In genomic region chr16:1779741-1780676, GRCh38 we compare ENCODE assay signal across 13 cellular contexts. TPM values are rescaled to one million over a fixed set of nuclear protein-coding genes. Genes with fewer than 3 reads are reported as not detected.
DNase-seq lines count a peak whose midpoint lies in the region; ATAC-seq, FAIRE-seq and TF ChIP-seq lines count a peak whose summit lies in the region.
"Had no signal": no experiment of that assay in that cellular context is flagged by ENCODE, and none has a peak within 500 bp of the region (broad histone marks: within the 10 kb centered on the region; RNA-seq: fewer than 3 reads in every experiment).

No MANE protein-coding gene starts in this region.

- 82% methylated on average over 13 of the region's 27 CpGs for WGBS in A549 (ENCODE audit: missing lambda C conversion rate)

- H3K4me2 ChIP-seq in A549 (no peak overlapping the region), GM23338 (no peak overlapping the region)

- H3K36me3 ChIP-seq in GM23338 (ENCODE audit: insufficient read depth), result no peaks in the 10 kb centered on the region

- H2AFZ ChIP-seq in GM23338, result no peak overlapping the region

- H3K36me3 Mint-ChIP-seq in GM23338 (ENCODE audit: low read depth), result peaks cover 16% of the 10 kb centered on the region; the same call in 2 of the 3 replicates
- peaks cover 4% of the 10 kb centered on the region for H3K36me3 Mint-ChIP-seq in activated T-helper 2 cell treated with anti-CD3 and anti-CD28 coated beads, Interferon-gamma antibody, Interleukin-2, Interleukin-4, amounts not matched to agents 10 μg/mL and 5 μg/mL and 100 μg/mL, durations not matched to agents 14 hours and 24 hours and 36 hours (ENCODE audit: low read depth)

- H3K27ac Mint-ChIP-seq in GM23338, result no peak overlapping the region
- H3K27ac Mint-ChIP-seq in activated T-helper 2 cell treated with anti-CD3 and anti-CD28 coated beads, Interferon-gamma antibody, Interleukin-2, Interleukin-4, amounts not matched to agents 10 μg/mL and 5 μg/mL and 100 μg/mL, durations not matched to agents 14 hours and 24 hours and 36 hours, result no peak overlapping the region

- peaks cover 5% of the 10 kb centered on the region for H3K4me1 Mint-ChIP-seq in GM23338
- peaks cover 11% of the 10 kb centered on the region for H3K4me1 Mint-ChIP-seq in activated T-helper 2 cell treated with anti-CD3 and anti-CD28 coated beads, Interferon-gamma antibody, Interleukin-2, Interleukin-4, amounts not matched to agents 10 μg/mL and 5 μg/mL and 100 μg/mL, durations not matched to agents 14 hours and 24 hours and 36 hours (ENCODE audit: low read depth)

- DNase-seq in A549 (ENCODE audit: low read depth in 1 of 2, low spot score in 1 of 2), result no peak
- DNase-seq in GM23338 (ENCODE audit: low spot score), result no peak
- DNase-seq in activated T-helper 2 cell treated with anti-CD3 and anti-CD28 coated beads, Interferon-gamma antibody, Interleukin-2, Interleukin-4, amounts not matched to agents 10 μg/mL and 5 μg/mL and 100 μg/mL, durations not matched to agents 14 hours and 24 hours and 36 hours (ENCODE audit: low spot score), result no peak
- DNase-seq in left colon, result peak; percentile 21 to 24
- no peak for DNase-seq in AML-193 (lab: John Stamatoyannopoulos, UW)
- no peak for DNase-seq in NCI-H1417 (lab: John Stamatoyannopoulos, UW)
- DNase-seq: effector CD8-positive, alpha-beta T cell; NCI-H446; SIG-M5; sigmoid colon had no signal

- intact Hi-C loops in activated T-helper 2 cell treated with anti-CD3 and anti-CD28 coated beads, Interferon-gamma antibody, Interleukin-2, Interleukin-4, amounts not matched to agents 10 μg/mL and 5 μg/mL and 100 μg/mL, durations not matched to agents 14 hours and 24 hours and 36 hours (cut with micrococcal nuclease), result loop anchor here (5.0 to 10.0 kb wide), 2 partner anchors 73 to 475 kb away; partner anchors contain the start of genes MAPK8IP3 and UBE2I
- intact Hi-C loops in left colon (cut with DNase I, micrococcal nuclease), result no loop called here

- no peak for ATAC-seq in A549
- ATAC-seq in GM23338, result no peak
- no peak for ATAC-seq in left colon
- ATAC-seq in HG03432 (IDR thresholded peaks at IDR 0.05; ENCODE audit: unreplicated experiment), result no peak
- ATAC-seq in GM18867 (IDR thresholded peaks at IDR 0.05; ENCODE audit: unreplicated experiment), result no peak

- H3K4me3 ChIP-seq in A549 (no peak overlapping the region), GM23338 (no peak overlapping the region)

- peaks cover 22% of the 10 kb centered on the region; the same call in 2 of the 3 replicates for H3K4me1 ChIP-seq in A549
- peaks cover 4% of the 10 kb centered on the region; the same call in 1 of the 2 replicates for H3K4me1 ChIP-seq in GM23338 (ENCODE audit: insufficient read depth)

- no peak for TF ChIP-seq RAD21 in A549 (conservative IDR thresholded peaks at IDR 0.05 in 1 of 2, IDR thresholded peaks at IDR 0.05 in 1 of 2)

- CTCF ChIA-PET in A549 (lab: Yijun Ruan, JAX), result interaction anchor here (0.5 to 2.2 kb wide), 4 partner anchors 9 to 361 kb away, joined by 3 to 7 read pairs (median 4); partner anchors contain the start of genes MAPK8IP3 and NME3

- 0 out of 2 replicates have a peak, but pooled peaks have one; percentile 3 for TF ChIP-seq POLR2A in A549 (IDR thresholded peaks at IDR 0.05; ENCODE audit: low read length)

- no peaks in the 10 kb centered on the region for H3K27me3 ChIP-seq in GM23338 (ENCODE audit: insufficient read depth)
- H3K27me3 ChIP-seq: sigmoid colon had no signal

- H3K27me3 Mint-ChIP-seq in GM23338 (ENCODE audit: insufficient read depth, low read depth, poor library complexity), result peaks cover 31% of the 10 kb centered on the region
- H3K27me3 Mint-ChIP-seq in activated T-helper 2 cell treated with anti-CD3 and anti-CD28 coated beads, Interferon-gamma antibody, Interleukin-2, Interleukin-4, amounts not matched to agents 10 μg/mL and 5 μg/mL and 100 μg/mL, durations not matched to agents 14 hours and 24 hours and 36 hours (ENCODE audit: low read depth), result no peaks in the 10 kb centered on the region

- POLR2A ChIA-PET in A549 (lab: Yijun Ruan, JAX), result no interaction called here

- no peak for FAIRE-seq in A549 (lab: Jason Lieb, UNC)

- no peaks in the 10 kb centered on the region for H3K9me2 ChIP-seq in GM23338 (ENCODE audit: insufficient read depth)

- H3K27ac ChIP-seq in A549 (peak overlapping the region in 1 of 2 experiments; percentile 13; a peak in 1 of 6 replicates), GM23338 (ENCODE audit: low read depth) (no peak overlapping the region)

- H3K9me3 ChIP-seq in A549, result no peaks in the 10 kb centered on the region
- H3K9me3 ChIP-seq: sigmoid colon had no signal

- peaks cover 19% of the 10 kb centered on the region; the same call in 1 of the 2 replicates for H4K20me1 ChIP-seq in GM23338 (replicated peaks; ENCODE audit: insufficient read depth)

- TF ChIP-seq CTCF in A549 (IDR thresholded peaks at IDR 0.05), result no peak
- TF ChIP-seq CTCF in GM23338 (conservative IDR thresholded peaks at IDR 0.05; ENCODE audit: low read depth in 2 of 2), result no peak

- peaks cover 7% of the 10 kb centered on the region; the same call in 1 of the 3 replicates for H3K9me3 Mint-ChIP-seq in GM23338
- H3K9me3 Mint-ChIP-seq in activated T-helper 2 cell treated with anti-CD3 and anti-CD28 coated beads, Interferon-gamma antibody, Interleukin-2, Interleukin-4, amounts not matched to agents 10 μg/mL and 5 μg/mL and 100 μg/mL, durations not matched to agents 14 hours and 24 hours and 36 hours, result no peaks in the 10 kb centered on the region

- TF ChIP-seq EP300 in A549 (IDR thresholded peaks at IDR 0.05), result no peak

- 0 out of 2 replicates have a peak, but pooled peaks cover 3% of the 10 kb centered on the region for H3F3A ChIP-seq in GM23338 (replicated peaks; ENCODE audit: low read depth)

- H3K4me3 Mint-ChIP-seq in GM23338, result peak overlapping the region; percentile 86; the same call in 1 of the 3 replicates
- H3K4me3 Mint-ChIP-seq in activated T-helper 2 cell treated with anti-CD3 and anti-CD28 coated beads, Interferon-gamma antibody, Interleukin-2, Interleukin-4, amounts not matched to agents 10 μg/mL and 5 μg/mL and 100 μg/mL, durations not matched to agents 14 hours and 24 hours and 36 hours (ENCODE audit: low read depth), result peak overlapping the region; percentile 30

- peaks cover 21% of the 10 kb centered on the region for H3K79me2 ChIP-seq in GM23338 (replicated peaks; ENCODE audit: insufficient read depth)

RNA-seq across cellular contexts. Expression of gene SPSB3, which starts 2.4 kb away (rescaled TPM):
- polyA plus RNA-seq in A549 (2011; rRNA removed) (9.2 and 10.6 TPM in 2 replicates), A549 (2017; fragmentation: RNase III; extraction: RNeasy Plus Mini Kit Qiagen cat#74134 plus additional on column Dnase treatment) (10.6 to 17.3 TPM (median 14.6 TPM) in 3 replicates), GM23338 (2016; fragmentation: Nextera tagmentation; extraction: Ambion mirVana) (27.1 and 33.9 TPM in 2 replicates)
- polyA plus RNA-seq in A549 (2012; cell fraction: cytosol; rRNA removed), result 20.8 and 26.8 TPM in 2 replicates
- polyA plus RNA-seq in A549 (2012; cell fraction: nucleus; rRNA removed), result 88.1 and 104 TPM in 2 replicates
- 7.2 and 7.4 TPM in 2 replicates for polyA minus RNA-seq in A549 (2011; rRNA and poly(A)+ RNA removed)
- total RNA-seq in GM23338 (2014; rRNA removed; shearing (Covaris generic)), result 34.7 and 42.8 TPM in 2 replicates
- total RNA-seq in activated T-helper 2 cell treated with anti-CD3 and anti-CD28 coated beads, Interferon-gamma antibody, Interleukin-2, Interleukin-4, amounts not matched to agents 10 μg/mL and 5 μg/mL and 100 μg/mL, durations not matched to agents 14 hours and 24 hours and 36 hours, result 27.1 and 28.3 TPM in 2 replicates
- 10 to 100 TPM; 37.9 to 49.1 TPM for total RNA-seq in left colon

RNA-seq across cellular contexts. Expression of gene NUBP2, which starts 2.8 kb away (rescaled TPM):
- 21.9 and 24.7 TPM in 2 replicates for polyA plus RNA-seq in A549 (2011; rRNA removed)
- 94.4 and 129 TPM in 2 replicates for polyA plus RNA-seq in A549 (2012; cell fraction: cytosol; rRNA removed)
- 147 and 177 TPM in 2 replicates for polyA plus RNA-seq in A549 (2012; cell fraction: nucleus; rRNA removed)
- polyA plus RNA-seq in A549 (2017; fragmentation: RNase III; extraction: RNeasy Plus Mini Kit Qiagen cat#74134 plus additional on column Dnase treatment), result 58.9 to 65.3 TPM (median 60.7 TPM) in 3 replicates
- 9.3 and 9.5 TPM in 2 replicates for polyA minus RNA-seq in A549 (2011; rRNA and poly(A)+ RNA removed)
- total RNA-seq in GM23338 (2014; rRNA removed; shearing (Covaris generic)), result 143 and 175 TPM in 2 replicates
- 79.0 and 79.4 TPM in 2 replicates for polyA plus RNA-seq in GM23338 (2016; fragmentation: Nextera tagmentation; extraction: Ambion mirVana)
- 64.5 and 66.7 TPM in 2 replicates for total RNA-seq in activated T-helper 2 cell treated with anti-CD3 and anti-CD28 coated beads, Interferon-gamma antibody, Interleukin-2, Interleukin-4, amounts not matched to agents 10 μg/mL and 5 μg/mL and 100 μg/mL, durations not matched to agents 14 hours and 24 hours and 36 hours
- total RNA-seq in left colon, result 10 to 100 TPM; 29.4 to 34.4 TPM

RNA-seq across cellular contexts. Expression of gene MRPS34, which starts 7.1 kb away (rescaled TPM):
- polyA plus RNA-seq in A549 (2011; rRNA removed) (105 and 118 TPM in 2 replicates), A549 (2017; fragmentation: RNase III; extraction: RNeasy Plus Mini Kit Qiagen cat#74134 plus additional on column Dnase treatment) (210 to 220 TPM (median 214 TPM) in 3 replicates), GM23338 (2016; fragmentation: Nextera tagmentation; extraction: Ambion mirVana) (370 and 391 TPM in 2 replicates)
- polyA plus RNA-seq in A549 (2012; cell fraction: cytosol; rRNA removed), result 247 and 255 TPM in 2 replicates
- 134 and 202 TPM in 2 replicates for polyA plus RNA-seq in A549 (2012; cell fraction: nucleus; rRNA removed)
- polyA minus RNA-seq in A549 (2011; rRNA and poly(A)+ RNA removed), result 33.4 and 34.5 TPM in 2 replicates
- total RNA-seq in GM23338 (2014; rRNA removed; shearing (Covaris generic)), result 223 and 248 TPM in 2 replicates
- total RNA-seq in activated T-helper 2 cell treated with anti-CD3 and anti-CD28 coated beads, Interferon-gamma antibody, Interleukin-2, Interleukin-4, amounts not matched to agents 10 μg/mL and 5 μg/mL and 100 μg/mL, durations not matched to agents 14 hours and 24 hours and 36 hours, result 179 and 184 TPM in 2 replicates
- 100 to 1,000 TPM; 103 to 133 TPM for total RNA-seq in left colon

RNA-seq across cellular contexts. Expression of gene EME2, which starts 7.4 kb away (rescaled TPM):
- polyA plus RNA-seq in A549 (2011; rRNA removed) (2.9 and 3.7 TPM in 2 replicates), A549 (2017; fragmentation: RNase III; extraction: RNeasy Plus Mini Kit Qiagen cat#74134 plus additional on column Dnase treatment) (13.0 to 17.3 TPM (median 16.5 TPM) in 3 replicates), GM23338 (2016; fragmentation: Nextera tagmentation; extraction: Ambion mirVana) (4.1 TPM in 2 replicates)
- 7.0 and 8.9 TPM in 2 replicates for polyA plus RNA-seq in A549 (2012; cell fraction: cytosol; rRNA removed)
- 77.2 and 97.0 TPM in 2 replicates for polyA plus RNA-seq in A549 (2012; cell fraction: nucleus; rRNA removed)
- polyA minus RNA-seq in A549 (2011; rRNA and poly(A)+ RNA removed), result 3.7 and 3.8 TPM in 2 replicates
- 15.0 and 17.3 TPM in 2 replicates for total RNA-seq in GM23338 (2014; rRNA removed; shearing (Covaris generic))
- 26.1 and 26.2 TPM in 2 replicates for total RNA-seq in activated T-helper 2 cell treated with anti-CD3 and anti-CD28 coated beads, Interferon-gamma antibody, Interleukin-2, Interleukin-4, amounts not matched to agents 10 μg/mL and 5 μg/mL and 100 μg/mL, durations not matched to agents 14 hours and 24 hours and 36 hours
- total RNA-seq in left colon, result 10 to 100 TPM; 22.1 to 34.9 TPM

RNA-seq across cellular contexts. Expression of gene NME3, which starts 8.7 kb away (rescaled TPM):
- polyA plus RNA-seq in A549 (2011; rRNA removed) (15.2 and 15.7 TPM in 2 replicates), A549 (2017; fragmentation: RNase III; extraction: RNeasy Plus Mini Kit Qiagen cat#74134 plus additional on column Dnase treatment) (46.4 to 59.2 TPM (median 49.9 TPM) in 3 replicates), GM23338 (2016; fragmentation: Nextera tagmentation; extraction: Ambion mirVana) (130 and 153 TPM in 2 replicates)
- 64.9 and 82.8 TPM in 2 replicates for polyA plus RNA-seq in A549 (2012; cell fraction: cytosol; rRNA removed)
- polyA plus RNA-seq in A549 (2012; cell fraction: nucleus; rRNA removed), result 175 and 253 TPM in 2 replicates
- 2.2 and 3.0 TPM in 2 replicates for polyA minus RNA-seq in A549 (2011; rRNA and poly(A)+ RNA removed)
- total RNA-seq in GM23338 (2014; rRNA removed; shearing (Covaris generic)), result 73.7 and 95.3 TPM in 2 replicates
- total RNA-seq in activated T-helper 2 cell treated with anti-CD3 and anti-CD28 coated beads, Interferon-gamma antibody, Interleukin-2, Interleukin-4, amounts not matched to agents 10 μg/mL and 5 μg/mL and 100 μg/mL, durations not matched to agents 14 hours and 24 hours and 36 hours, result 45.6 and 46.1 TPM in 2 replicates
- total RNA-seq in left colon, result 10 to 100 TPM; 59.5 to 62.9 TPM
- total RNA-seq: M059J had no signal

Comparison
In these comparisons a context has a peak if more than half of its experiments do, and no peak if none do; other contexts are left out.
1. DNase-seq: peak in left colon (2 of 2); none in A549 (0 of 2), GM23338 (single experiment), activated T-helper 2 cell treated with anti-CD3 and anti-CD28 coated beads, Interferon-gamma antibody, Interleukin-2, Interleukin-4, amounts not matched to agents 10 μg/mL and 5 μg/mL and 100 μg/mL, durations not matched to agents 14 hours and 24 hours and 36 hours (single experiment), AML-193 (0 of 2) and NCI-H1417 (0 of 3).